8 cellular contexts compared by ENCODE assay signal in genomic region chr1:77977989-77978292, GRCh38.
DNase-seq lines count a peak whose midpoint lies in the region; ATAC-seq, FAIRE-seq and TF ChIP-seq lines count a peak whose summit lies in the region.

No MANE protein-coding gene starts in this region.

- DNase-seq in fibroblast of mammary gland (ENCODE audit: low read depth), result no peak
- DNase-seq in skeletal muscle cell (ENCODE audit: low read depth), result no peak
- DNase-seq in urothelium cell line (ENCODE audit: low spot score), result no peak
- no peak for DNase-seq in NCI-H2107 treated with DMSO at 0.1 percent for 48 hours (lab: John Stamatoyannopoulos, UW; ENCODE audit: unreplicated experiment)
- DNase-seq in NOMO-1 (lab: John Stamatoyannopoulos, UW; ENCODE audit: unreplicated experiment in 2 of 2), result no peak

- H4K20me1 ChIP-seq in OCI-LY3 (ENCODE audit: insufficient read depth, low read length), result peaks cover 49% of the 10 kb centered on the region

- peak overlapping the region; percentile 93 for H3K9ac ChIP-seq in OCI-LY3 (ENCODE audit: low read length)

- H3K27ac ChIP-seq in OCI-LY3 (ENCODE audit: low read length), result peak overlapping the region; percentile 98

- no peaks in the 10 kb centered on the region for H3K27me3 ChIP-seq in OCI-LY3 (ENCODE audit: low read depth, low read length)

- peaks cover 88% of the 10 kb centered on the region for H3K79me2 ChIP-seq in OCI-LY3 (ENCODE audit: low read length)

- H3K4me3 ChIP-seq in GM08714 (ENCODE audit: low read length), result peak overlapping the region; percentile 97
- peak overlapping the region; percentile 90 for H3K4me3 ChIP-seq in OCI-LY3 (ENCODE audit: low read length)
- H3K4me3 ChIP-seq in fibroblast of mammary gland (ENCODE audit: control insufficient read depth, low read depth, low read length), result peak overlapping the region; percentile 88
- peak overlapping the region; percentile 86 for H3K4me3 ChIP-seq in skeletal muscle cell (ENCODE audit: low read depth, low read length)

- FAIRE-seq in urothelium cell line (lab: Jason Lieb, UNC), result no peak

- no peak for ATAC-seq in GM21737 (IDR thresholded peaks at IDR 0.05; ENCODE audit: unreplicated experiment)

- peaks cover 31% of the 10 kb centered on the region for H3K4me1 ChIP-seq in OCI-LY3 (ENCODE audit: low read length)

- peaks cover 32% of the 10 kb centered on the region for H3K36me3 ChIP-seq in OCI-LY3 (replicated peaks; ENCODE audit: low read depth, low read length)

- peak overlapping the region; percentile 64 for H3K4me2 ChIP-seq in OCI-LY3 (ENCODE audit: low read length)

- TF ChIP-seq CTCF in OCI-LY3 (IDR thresholded peaks at IDR 0.05; ENCODE audit: low read depth, low read length) (no peak), fibroblast of mammary gland (conservative IDR thresholded peaks at IDR 0.05; ENCODE audit: control insufficient read depth, insufficient read depth, low read depth, low read length) (no peak)

- H3K9me3 ChIP-seq in OCI-LY3 (ENCODE audit: insufficient read depth, low read length), result no peaks in the 10 kb centered on the region

- H2AFZ ChIP-seq in OCI-LY3 (ENCODE audit: low read depth, low read length), result no peak overlapping the region
